ENCODE assay signal across 9 cellular contexts in the genomic region with DNA sequence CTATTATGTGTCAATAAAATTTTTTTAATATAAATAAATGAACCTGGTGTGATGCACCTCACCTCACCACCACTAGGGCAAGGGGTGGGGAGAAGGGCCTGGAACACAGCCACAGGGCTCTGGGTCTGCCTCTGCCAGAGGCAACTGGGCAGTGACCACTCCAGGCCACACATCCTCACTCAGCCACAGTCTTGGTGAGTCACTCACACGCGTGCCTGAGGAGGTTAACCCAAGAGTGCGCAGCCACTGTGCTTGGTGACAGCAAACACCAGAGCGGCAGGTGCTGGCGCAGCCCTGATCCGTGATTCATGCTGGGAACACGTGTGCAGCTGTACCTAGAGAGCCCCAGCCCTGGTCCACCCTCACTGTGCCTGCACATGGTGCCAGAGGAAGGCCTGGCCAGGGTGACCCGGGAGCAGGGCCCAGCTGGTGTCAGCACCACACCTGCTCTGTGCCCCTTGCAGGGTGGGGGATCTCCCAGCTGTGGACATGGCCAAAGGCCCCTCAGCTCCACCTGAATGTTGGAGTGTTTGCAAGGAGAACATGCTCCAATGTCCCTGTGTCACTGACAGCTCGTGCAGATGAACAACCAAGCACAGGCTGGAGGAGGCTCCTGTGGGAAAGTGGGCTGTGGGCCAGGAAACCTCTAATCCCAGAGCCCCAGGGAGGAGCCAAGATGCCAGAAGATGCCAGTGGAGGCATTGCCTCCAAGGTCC. TPM values are rescaled to one million over a fixed set of nuclear protein-coding genes. Genes with fewer than 3 reads are reported as not detected.
A peak's percentile ranks its signal among the peaks of the same experiment; 100 is the strongest.
DNase-seq lines count a peak whose midpoint lies in the region; ATAC-seq and TF ChIP-seq lines count a peak whose summit lies in the region.
"Had no signal": no experiment of that assay in that cellular context is flagged by ENCODE, and none has a peak within 500 bp of the region (broad histone marks: within the 10 kb centered on the region; RNA-seq: fewer than 3 reads in every experiment).

No MANE protein-coding gene starts in this region.

- no peak for DNase-seq in activated naive CD4-positive, alpha-beta T cell treated with anti-CD3 and anti-CD28 coated beads, Interleukin-2, amount 10 ng/mL, durations not matched to agents 7 days and 5 days
- no peak for DNase-seq in activated naive CD4-positive, alpha-beta T cell (lab: John Stamatoyannopoulos, UW)
- peak; percentile 28 for DNase-seq in OCI-LY7 (ENCODE audit: low spot score)
- DNase-seq in epithelial cell of esophagus (ENCODE audit: low read depth) = peak; percentile 84
- DNase-seq in gastrocnemius medialis = peak; percentile 93 to 98
- no peak for DNase-seq in NCI-H2227 treated with DMSO at 0.1 percent for 48 hours (lab: John Stamatoyannopoulos, UW)
- DNase-seq in prostate gland (ENCODE audit: low spot score) = no peak

- no peak overlapping the region for H3K4me3 ChIP-seq in OCI-LY7 (ENCODE audit: low read depth, low read length, poor library complexity, severe bottlenecking)
- H3K4me3 ChIP-seq in epithelial cell of esophagus (ENCODE audit: low read length) = no peak overlapping the region
- no peak overlapping the region for H3K4me3 ChIP-seq in gastrocnemius medialis
- no peak overlapping the region for H3K4me3 ChIP-seq in prostate gland

- no peaks in the 10 kb centered on the region for H4K20me1 ChIP-seq in OCI-LY7 (ENCODE audit: insufficient read depth, low read length)

- ATAC-seq in gastrocnemius medialis = peak; percentile 84 to 85
- no peak for ATAC-seq in HG02840 (IDR thresholded peaks at IDR 0.05; ENCODE audit: low FRiP score, unreplicated experiment)

- POLR2A ChIA-PET in OCI-LY7 (lab: Charles Lee) = no interaction called here

- H3K9me3 Mint-ChIP-seq in activated naive CD4-positive, alpha-beta T cell treated with anti-CD3 and anti-CD28 coated beads, Interleukin-2, amount 10 ng/mL, durations not matched to agents 7 days and 5 days = peaks cover 4% of the 10 kb centered on the region
- H3K9me3 Mint-ChIP-seq: activated naive CD4-positive, alpha-beta T cell treated with anti-CD3 and anti-CD28 coated beads, Interleukin-2, amount 50 U/mL, for 72 hours had no signal

- H3K36me3 Mint-ChIP-seq in activated naive CD4-positive, alpha-beta T cell treated with anti-CD3 and anti-CD28 coated beads, Interleukin-2, amount 10 ng/mL, durations not matched to agents 7 days and 5 days = peaks cover 3% of the 10 kb centered on the region

- peak overlapping the region; percentile 21 for H3K4me3 Mint-ChIP-seq in activated naive CD4-positive, alpha-beta T cell treated with anti-CD3 and anti-CD28 coated beads, Interleukin-2, amount 10 ng/mL, durations not matched to agents 7 days and 5 days

- TF ChIP-seq POLR2A in gastrocnemius medialis (IDR thresholded peaks at IDR 0.05) (peak; percentile 62 to 69), prostate gland (IDR thresholded peaks at IDR 0.05) (no peak)

- WGBS in prostate gland = 80% methylated on average over 9 of the region's 9 CpGs

- no peaks in the 10 kb centered on the region; the same call in 1 of the 2 replicates for H3K79me2 ChIP-seq in OCI-LY7 (ENCODE audit: insufficient read depth, low read depth, low read length)

- CTCF ChIA-PET in activated naive CD4-positive, alpha-beta T cell treated with anti-CD3 and anti-CD28 coated beads, Interleukin-2, amount 10 ng/mL, durations not matched to agents 7 days and 5 days (lab: Charles Lee) = no interaction called here
- CTCF ChIA-PET in OCI-LY7 (lab: Charles Lee; ENCODE audit: unreplicated experiment) = no interaction called here

- BruUV-seq in OCI-LY7 (replicated peaks; lab: Mats Ljungman, UMichigan) = no TSS peak

- H3K9me2 ChIP-seq in OCI-LY7 (ENCODE audit: insufficient read depth, low read length) = no peaks in the 10 kb centered on the region

- H3K9me3 ChIP-seq in OCI-LY7 (ENCODE audit: low read length) (peaks cover 12% of the 10 kb centered on the region), gastrocnemius medialis (no peaks in the 10 kb centered on the region), prostate gland (no peaks in the 10 kb centered on the region)

- H3K4me1 ChIP-seq in OCI-LY7 (ENCODE audit: insufficient read depth, low read length, poor library complexity, severe bottlenecking) (peaks cover 7% of the 10 kb centered on the region), gastrocnemius medialis (peaks cover 19 to 23% of the 10 kb centered on the region in 2 donors), prostate gland (replicated peaks) (no peaks in the 10 kb centered on the region)

- no peak overlapping the region for H2AFZ ChIP-seq in OCI-LY7 (ENCODE audit: low read length)

- intact Hi-C loops in OCI-LY7 (cut with micrococcal nuclease; ENCODE audit: unreplicated experiment) (loop anchor here (5.0 kb wide), 1 partner anchor 484 kb away; the partner anchor contains the start of gene OSBPL11), gastrocnemius medialis (cut with DNase I; ENCODE audit: low total_unique reads) (loop anchor here (2.0 to 10.0 kb wide), 3 partner anchors 87 to 276 kb away; partner anchors contain the start of genes ALDH1L1 and KLF15), prostate gland (cut with DNase I) (no loop called here)

- no peak overlapping the region for H3K27ac Mint-ChIP-seq in activated naive CD4-positive, alpha-beta T cell treated with anti-CD3 and anti-CD28 coated beads, Interleukin-2, amount 10 ng/mL, durations not matched to agents 7 days and 5 days
- H3K27ac Mint-ChIP-seq: activated naive CD4-positive, alpha-beta T cell treated with anti-CD3 and anti-CD28 coated beads, Interleukin-2, amount 50 U/mL, for 72 hours had no signal

- in situ Hi-C loops in gastrocnemius medialis (cut with MboI; ENCODE audit: low sequenced_read_pairs in 4 of 4) = loop anchor here in 1 of 4 donors (10.0 kb wide), 1 partner anchor 107 kb away; no protein-coding TSS in a partner anchor

- H3K27ac ChIP-seq in OCI-LY7 (ENCODE audit: low read depth, low read length, poor library complexity, severe bottlenecking) = no peak overlapping the region
- H3K27ac ChIP-seq in gastrocnemius medialis = peak overlapping the region; percentile 94 to 97 (median 96)
- no peak overlapping the region for H3K27ac ChIP-seq in prostate gland

- H3K27me3 Mint-ChIP-seq in activated naive CD4-positive, alpha-beta T cell treated with anti-CD3 and anti-CD28 coated beads, Interleukin-2, amount 10 ng/mL, durations not matched to agents 7 days and 5 days = no peaks in the 10 kb centered on the region

- TF ChIP-seq CTCF in OCI-LY7 (conservative IDR thresholded peaks at IDR 0.05; ENCODE audit: low read length) (peak; percentile 61), epithelial cell of esophagus (IDR thresholded peaks at IDR 0.05; ENCODE audit: insufficient read depth, low read depth, low read length, missing control alignments) (peak; percentile 56), gastrocnemius medialis (IDR thresholded peaks at IDR 0.05 in 4 of 5, conservative IDR thresholded peaks at IDR 0.05 in 1 of 5) (peak; percentile 61 to 85 (median 71)), prostate gland (IDR thresholded peaks at IDR 0.05) (peak in 1 of 4 experiments; percentile 18)

- H3K4me2 ChIP-seq in OCI-LY7 (ENCODE audit: low read length) = no peak overlapping the region

- H3K36me3 ChIP-seq in OCI-LY7 (ENCODE audit: insufficient read depth, low read length) = no peaks in the 10 kb centered on the region; the same call in 1 of the 2 replicates
- no peaks in the 10 kb centered on the region for H3K36me3 ChIP-seq in gastrocnemius medialis
- no peaks in the 10 kb centered on the region for H3K36me3 ChIP-seq in prostate gland

- H3K4me1 Mint-ChIP-seq in activated naive CD4-positive, alpha-beta T cell treated with anti-CD3 and anti-CD28 coated beads, Interleukin-2, amount 10 ng/mL, durations not matched to agents 7 days and 5 days = peaks cover 24% of the 10 kb centered on the region

- H3K27me3 ChIP-seq in gastrocnemius medialis = no peaks in the 10 kb centered on the region
- H3K27me3 ChIP-seq in prostate gland (replicated peaks; ENCODE audit: insufficient read depth) = no peaks in the 10 kb centered on the region

RNA-seq across cellular contexts. Expression of gene SLC41A3, which starts 2.1 kb away (rescaled TPM):
- total RNA-seq in OCI-LY7 (2014; rRNA removed; shearing (Covaris generic)) = 26.6 and 35.9 TPM in 2 replicates
- total RNA-seq in OCI-LY7 (2022) (31.9 and 35.3 TPM in 2 replicates), gastrocnemius medialis (10 to 100 TPM; 43.1 to 76.2 (median 56.7) TPM), prostate gland (100 to 1,000 TPM in 1 of 2 donors, 10 to 100 TPM in 1; 32.2 to 131 TPM)

Comparison
In these comparisons a context has a peak if more than half of its experiments do, and no peak if none do; other contexts are left out.
1. DNase-seq: peak in OCI-LY7 (single experiment), epithelial cell of esophagus (single experiment) and gastrocnemius medialis (2 of 2); none in activated naive CD4-positive, alpha-beta T cell treated with anti-CD3 and anti-CD28 coated beads, Interleukin-2, amount 10 ng/mL, durations not matched to agents 7 days and 5 days (single experiment), activated naive CD4-positive, alpha-beta T cell (0 of 4), NCI-H2227 treated with DMSO at 0.1 percent for 48 hours (single experiment) and prostate gland (single experiment).
2. H3K27ac ChIP-seq: peak in gastrocnemius medialis (4 of 4); none in OCI-LY7 (single experiment) and prostate gland (0 of 2).